Comparison of ENCODE assay signal across 20 cellular contexts in the genomic region with DNA sequence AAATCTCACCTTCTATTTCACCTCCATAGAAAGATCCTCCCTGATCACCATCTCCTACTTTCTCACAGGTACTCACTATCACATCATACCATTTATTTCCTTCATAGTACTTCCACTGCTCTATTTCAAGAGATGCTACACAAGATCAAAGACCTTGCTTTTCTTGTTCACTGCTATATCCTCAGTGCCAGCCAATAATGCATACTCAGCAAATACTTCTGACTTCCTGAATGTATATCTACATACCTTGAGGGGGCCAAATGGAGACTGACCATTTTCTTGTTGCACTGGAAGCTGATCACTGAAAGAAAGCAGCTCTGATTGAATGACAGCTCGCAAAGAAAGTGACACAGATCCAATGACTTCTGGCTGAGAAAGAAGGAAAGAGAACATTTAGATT.
DNase-seq lines count a peak whose midpoint lies in the region; ATAC-seq, FAIRE-seq and TF ChIP-seq lines count a peak whose summit lies in the region.
"Had no signal": no experiment of that assay in that cellular context is flagged by ENCODE, and none has a peak within 500 bp of the region (broad histone marks: within the 10 kb centered on the region; RNA-seq: fewer than 3 reads in every experiment).

No MANE protein-coding gene starts in this region.

- no peaks in the 10 kb centered on the region for H3K4me1 ChIP-seq in A549
- H3K4me1 ChIP-seq in CD4-positive, alpha-beta memory T cell (ENCODE audit: insufficient read depth, low read length), result no peaks in the 10 kb centered on the region
- H3K4me1 ChIP-seq in H1 (replicated peaks in 1 of 4; ENCODE audit: control insufficient read depth in 3 of 4, insufficient read depth in 4 of 4, low read length in 3 of 4), result no peaks in the 10 kb centered on the region

- H4K8ac ChIP-seq in H1 (ENCODE audit: extremely low read depth, insufficient read depth, low read length), result no peak overlapping the region

- H3K79me2 ChIP-seq in H1 (ENCODE audit: control insufficient read depth in 1 of 2, insufficient read depth in 2 of 2, low read length in 2 of 2), result no peaks in the 10 kb centered on the region

- peaks cover 67 to 70% of the 10 kb centered on the region in 2 donors for H3K36me3 Mint-ChIP-seq in CD4-positive, alpha-beta memory T cell
- peaks cover 41% of the 10 kb centered on the region for H3K36me3 Mint-ChIP-seq in type B pancreatic cell
- peaks cover 37% of the 10 kb centered on the region for H3K36me3 Mint-ChIP-seq in natural killer cell

- WGBS in A549 (ENCODE audit: missing lambda C conversion rate), result 91% methylated on average over 1 of the region's 1 CpG
- 89% methylated on average over 1 of the region's 1 CpG; no CpG with 5 or more reads in 1 of the 2 experiments for WGBS in H1 (ENCODE audit: extremely low coverage in 1 of 2, insufficient coverage in 1 of 2, insufficient read length in 1 of 2, insufficient replicate concordance in 2 of 2, low coverage in 1 of 2, low lambda C conversion rate in 2 of 2, missing lambda C conversion rate in 1 of 2), 2 experiments

- no peak overlapping the region for H3K4ac ChIP-seq in H1 (replicated peaks; ENCODE audit: insufficient read length, low read depth, low read length)

- H2BK20ac ChIP-seq in H1 (ENCODE audit: low read length), result no peak overlapping the region

- no peak for TF ChIP-seq EP300 in A549 (IDR thresholded peaks at IDR 0.05)
- no peak for TF ChIP-seq EP300 in H1 (IDR thresholded peaks at IDR 0.05; ENCODE audit: borderline replicate concordance in 1 of 2, low read depth in 2 of 2, low read length in 2 of 2)

- peak overlapping the region in 4 of 7 donors; percentile 0 to 58 (median 34) for H3K27ac Mint-ChIP-seq in CD4-positive, alpha-beta memory T cell
- peak overlapping the region; percentile 26 for H3K27ac Mint-ChIP-seq in type B pancreatic cell
- no peak overlapping the region for H3K27ac Mint-ChIP-seq in natural killer cell
- H3K27ac Mint-ChIP-seq: H9 had no signal

- no peaks in the 10 kb centered on the region for H3K79me1 ChIP-seq in H1 (ENCODE audit: low read depth, low read length)

- H3K36me3 ChIP-seq in CD4-positive, alpha-beta memory T cell (ENCODE audit: insufficient read depth, low read length), result peaks cover 40% of the 10 kb centered on the region
- H3K36me3 ChIP-seq in H1 (ENCODE audit: control insufficient read depth in 2 of 4, insufficient read depth in 4 of 4, low read length in 3 of 4), result peaks cover 4 to 20% (median 19%) of the 10 kb centered on the region in 4 experiments; a peak in 6 of 8 replicates

- H2AK5ac ChIP-seq in H1 (ENCODE audit: low read depth, low read length), result no peak overlapping the region

- TF ChIP-seq RAD21 in A549 (conservative IDR thresholded peaks at IDR 0.05 in 1 of 2, IDR thresholded peaks at IDR 0.05 in 1 of 2) (no peak), H1 (IDR thresholded peaks at IDR 0.05 in 1 of 2, conservative IDR thresholded peaks at IDR 0.05 in 1 of 2; ENCODE audit: low read depth in 2 of 2, low read length in 2 of 2) (no peak)

- H3K18ac ChIP-seq in H1 (ENCODE audit: extremely low read depth, low read length), result no peak overlapping the region

- no peak overlapping the region for H2BK120ac ChIP-seq in H1 (replicated peaks; ENCODE audit: low read depth, low read length)

- no peak overlapping the region for H3K23ac ChIP-seq in H1 (ENCODE audit: insufficient read length)

- ATAC-seq in A549 (no peak), natural killer cell (no peak)
- ATAC-seq: GM12878, HCT116 had no signal

- H3K27ac ChIP-seq in A549 (no peak overlapping the region), H1 (ENCODE audit: low read depth, low read length) (no peak overlapping the region)
- H3K27ac ChIP-seq in CD4-positive, alpha-beta memory T cell (ENCODE audit: low read depth, low read length), result no peak overlapping the region
- H3K27ac ChIP-seq: GM23248 had no signal

- H3K27me3 Mint-ChIP-seq in CD4-positive, alpha-beta memory T cell, result no peaks in the 10 kb centered on the region
- H3K27me3 Mint-ChIP-seq in type B pancreatic cell (no peaks in the 10 kb centered on the region), natural killer cell (ENCODE audit: low read depth in 2 of 2) (no peaks in the 10 kb centered on the region)
- H3K27me3 Mint-ChIP-seq: CD8-positive, alpha-beta memory T cell had no signal

- FAIRE-seq in A549 (lab: Jason Lieb, UNC), result no peak
- no peak for FAIRE-seq in H1 (lab: Jason Lieb, UNC)
- FAIRE-seq: D721Med, GM12878, GM19239 had no signal

- H4K5ac ChIP-seq in H1 (ENCODE audit: insufficient read length, low read depth, low read length), result no peak overlapping the region

- peaks cover 0 to 4% (median 2%) of the 10 kb centered on the region in 4 donors for H3K4me1 Mint-ChIP-seq in CD4-positive, alpha-beta memory T cell
- H3K4me1 Mint-ChIP-seq in type B pancreatic cell (ENCODE audit: unreplicated experiment) (no peaks in the 10 kb centered on the region), natural killer cell (no peaks in the 10 kb centered on the region)
- H3K4me1 Mint-ChIP-seq: CD8-positive, alpha-beta memory T cell had no signal

- TF ChIP-seq POLR2A in A549 (IDR thresholded peaks at IDR 0.05; ENCODE audit: low read length) (no peak), H1 (IDR thresholded peaks at IDR 0.05; ENCODE audit: control extremely low read depth in 1 of 2, low read depth in 2 of 2, low read length in 2 of 2) (no peak)

- H2BK15ac ChIP-seq in H1 (ENCODE audit: low read length), result no peak overlapping the region

- H3K9ac ChIP-seq in H1 (replicated peaks in 1 of 4; ENCODE audit: extremely low read depth in 1 of 4, low read depth in 3 of 4, low read length in 3 of 4), result no peak overlapping the region
- H3K9ac ChIP-seq: GM23248 had no signal

- no peaks in the 10 kb centered on the region for H4K20me1 ChIP-seq in H1 (replicated peaks in 1 of 2; ENCODE audit: control insufficient read depth in 1 of 2, insufficient read depth in 2 of 2, low read length in 2 of 2)

- no peak overlapping the region for H3K56ac ChIP-seq in H1 (replicated peaks; ENCODE audit: insufficient read length, low read depth, low read length)

- no peaks in the 10 kb centered on the region for H3K9me3 ChIP-seq in A549
- H3K9me3 ChIP-seq in CD4-positive, alpha-beta memory T cell (ENCODE audit: control insufficient read depth in 1 of 2, low read length in 2 of 2), result no peaks in the 10 kb centered on the region
- H3K9me3 ChIP-seq in H1 (ENCODE audit: insufficient read depth in 2 of 2, low read depth in 1 of 2, low read length in 1 of 2), result no peaks in the 10 kb centered on the region

- H3K23me2 ChIP-seq in H1 (ENCODE audit: low read depth, low read length), result no peaks in the 10 kb centered on the region

- DNase-seq in A549 (ENCODE audit: low read depth in 1 of 2, low spot score in 1 of 2), result no peak
- DNase-seq in CD4-positive, alpha-beta memory T cell, result no peak
- no peak for DNase-seq in H1 (ENCODE audit: low read depth in 1 of 2, low spot score in 2 of 2)
- DNase-seq in type B pancreatic cell (ENCODE audit: extremely low spot score, unreplicated experiment), result no peak
- no peak for DNase-seq in natural killer cell
- no peak for DNase-seq in SKM-1 treated with dmso at 0.1 percent for 144 hours (lab: John Stamatoyannopoulos, UW; ENCODE audit: unreplicated experiment)
- no peak for DNase-seq in activated T-cell treated with anti-CD3 and anti-CD28 coated beads for 4 hours
- DNase-seq: 8988T; C1 segment of cervical spinal cord; CD8-positive, alpha-beta memory T cell; DMS 273 treated with DMSO at 0.1 percent for 48 hours; DMS79; EL; GDM1; GM23248; H9 had no signal

- no peak for TF ChIP-seq CTCF in A549 (IDR thresholded peaks at IDR 0.05)
- no peak for TF ChIP-seq CTCF in H1 (IDR thresholded peaks at IDR 0.05; ENCODE audit: control extremely low read depth in 1 of 3, insufficient read depth in 1 of 3, low read depth in 1 of 3, low read length in 3 of 3)
- no peak for TF ChIP-seq CTCF in type B pancreatic cell (conservative IDR thresholded peaks at IDR 0.05)
- no peak for TF ChIP-seq CTCF in natural killer cell (IDR thresholded peaks at IDR 0.05)

- no peaks in the 10 kb centered on the region for H3K9me3 Mint-ChIP-seq in CD4-positive, alpha-beta memory T cell
- H3K9me3 Mint-ChIP-seq in type B pancreatic cell (no peaks in the 10 kb centered on the region), natural killer cell (no peaks in the 10 kb centered on the region)
- H3K9me3 Mint-ChIP-seq: CD8-positive, alpha-beta memory T cell; H9 had no signal

- H2AFZ ChIP-seq in H1 (ENCODE audit: low read length), result no peak overlapping the region
- H2AFZ ChIP-seq: GM23248 had no signal

- POLR2A ChIA-PET in A549 (lab: Yijun Ruan, JAX), result no interaction called here
- POLR2A ChIA-PET in CD4-positive, alpha-beta memory T cell (lab: Charles Lee; ENCODE audit: partially characterized antibody), result interaction anchor here (1.2 kb wide), 1 partner anchor 134 kb away, joined by 3 read pairs; no protein-coding TSS in a partner anchor
- POLR2A ChIA-PET in H1 (lab: Charles Lee; ENCODE audit: partially characterized antibody), result no interaction called here

- H3K4me3 ChIP-seq in A549, result no peak overlapping the region
- H3K4me3 ChIP-seq in CD4-positive, alpha-beta memory T cell (ENCODE audit: low read length in 2 of 2), result no peak overlapping the region
- H3K4me3 ChIP-seq in H1 (ENCODE audit: extremely low read depth in 1 of 4, insufficient read depth in 2 of 4, low read depth in 3 of 4, low read length in 4 of 4), result no peak overlapping the region
- H3K4me3 ChIP-seq: GM12878, GM23248 had no signal

- no peak overlapping the region for H3K4me2 ChIP-seq in A549
- no peak overlapping the region for H3K4me2 ChIP-seq in H1 (ENCODE audit: insufficient read depth in 1 of 2, low read depth in 2 of 2, low read length in 2 of 2)

- intact Hi-C loops in CD4-positive, alpha-beta memory T cell (cut with micrococcal nuclease), result no loop called here
- intact Hi-C loops in natural killer cell (cut with micrococcal nuclease), result no loop called here

- CTCF ChIA-PET in A549 (lab: Yijun Ruan, JAX) (no interaction called here), H1 (lab: Charles Lee; ENCODE audit: partially characterized antibody) (interaction anchor here (1.0 kb wide), 1 partner anchor 12 kb away, joined by 5 read pairs; no protein-coding TSS in a partner anchor)
- CTCF ChIA-PET in CD4-positive, alpha-beta memory T cell (lab: Charles Lee; ENCODE audit: partially characterized antibody), result no interaction called here

- H3K14ac ChIP-seq in H1 (ENCODE audit: insufficient read length), result no peak overlapping the region

- H3K4me3 Mint-ChIP-seq in CD4-positive, alpha-beta memory T cell, result no peak overlapping the region
- H3K4me3 Mint-ChIP-seq in type B pancreatic cell, result no peak overlapping the region
- no peak overlapping the region for H3K4me3 Mint-ChIP-seq in natural killer cell
- H3K4me3 Mint-ChIP-seq: CD8-positive, alpha-beta memory T cell; H9 had no signal

- no peak overlapping the region for H2BK5ac ChIP-seq in H1 (ENCODE audit: low read depth, low read length)

- H2BK12ac ChIP-seq in H1 (ENCODE audit: low read depth, low read length), result no peak overlapping the region

- H3K27me3 ChIP-seq in CD4-positive, alpha-beta memory T cell (ENCODE audit: insufficient read depth, low read length), result no peaks in the 10 kb centered on the region
- H3K27me3 ChIP-seq in H1 (replicated peaks in 1 of 4; ENCODE audit: control insufficient read depth in 3 of 4, extremely low read depth in 1 of 4, insufficient read depth in 3 of 4, low read length in 3 of 4), result no peaks in the 10 kb centered on the region

- H4K91ac ChIP-seq in H1 (replicated peaks; ENCODE audit: insufficient read length, low read length), result no peak overlapping the region

Comparison
In these comparisons a context has a peak if more than half of its experiments do, and no peak if none do; other contexts are left out.
1. H3K27ac Mint-ChIP-seq: peak in CD4-positive, alpha-beta memory T cell (4 of 7) and type B pancreatic cell (single experiment); none in natural killer cell (0 of 2).
2. Of the 18 proteins assayed by ChIP-seq in both H1 and A549: peak only in H1: none; only in A549: none; in both: MAFK; in neither: 17.